ENCODE assay signal across 34 cellular contexts in genomic region chr6:113095836-113096235, GRCh38.
"Had no signal": no experiment of that assay in that cellular context is flagged by ENCODE, and none has a peak within 500 bp of the region (broad histone marks: within the 10 kb centered on the region; RNA-seq: fewer than 3 reads in every experiment).

No MANE protein-coding gene starts in this region.

- H3K9me3 ChIP-seq: MG63 had no signal

- H3K9ac ChIP-seq: KMS-11 had no signal

- H3K4me2 ChIP-seq: KMS-11 had no signal

- H3K36me3 ChIP-seq: MG63 had no signal

- H3K27me3 ChIP-seq: MG63 had no signal

- DNase-seq: Karpas-422, Kasumi-1, MG63, MM.1S, MV-4-11, NCI-H1048, NCI-H1092 treated with DMSO at 0.1 percent for 48 hours, NCI-H1105, NCI-H1105 treated with DMSO at 0.1 percent for 48 hours, NCI-H1417, NCI-H1417 treated with DMSO at 0.1 percent for 48 hours, NCI-H1436, NCI-H1436 treated with DMSO at 0.1 percent for 48 hours, NCI-H146, NCI-H1694, NCI-H1694 treated with DMSO at 0.1 percent for 48 hours, NCI-H187, NCI-H187 treated with DMSO at 0.1 percent for 48 hours, NCI-H1930, NCI-H2029, NCI-H2029 treated with DMSO at 0.1 percent for 48 hours, NCI-H2081, NCI-H2081 treated with DMSO at 0.1 percent for 48 hours, NCI-H2107, NCI-H2171, NCI-H2171 treated with DMSO at 0.1 percent for 48 hours, NCI-H2227 treated with DMSO at 0.1 percent for 48 hours, NCI-H226, NCI-H345, NCI-H446, NCI-H446 treated with DMSO at 0.1 percent for 48 hours, NCI-H510A, NCI-H510A treated with DMSO at 0.1 percent for 48 hours had no signal

- H3K27ac ChIP-seq: KMS-11 had no signal

- H3K4me3 ChIP-seq: MG63 had no signal
